Comparison of ENCODE assay signal across 21 cellular contexts in the genomic region with DNA sequence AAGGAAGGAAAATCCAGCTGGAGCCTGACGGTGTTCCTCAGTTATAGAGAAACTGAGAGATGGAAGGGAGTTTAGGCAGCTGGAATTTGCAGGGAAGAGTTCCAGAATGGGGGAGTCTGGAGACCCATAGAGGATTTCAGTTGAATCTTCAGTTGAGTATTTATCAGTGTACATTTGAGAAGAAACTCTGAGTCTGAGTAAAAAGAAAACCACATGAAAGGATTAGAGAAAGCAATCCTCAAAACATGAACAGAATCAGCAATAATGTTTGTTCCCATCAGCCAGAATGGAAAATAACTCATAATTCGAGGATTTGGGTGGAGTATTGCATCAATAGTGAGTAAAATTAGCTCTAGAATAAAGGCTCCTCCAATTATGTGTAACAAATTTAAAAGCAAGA.
DNase-seq lines count a peak whose midpoint lies in the region; ATAC-seq, FAIRE-seq and TF ChIP-seq lines count a peak whose summit lies in the region.
"Had no signal": no experiment of that assay in that cellular context is flagged by ENCODE, and none has a peak within 500 bp of the region (broad histone marks: within the 10 kb centered on the region; RNA-seq: fewer than 3 reads in every experiment).

No MANE protein-coding gene starts in this region.

- H3K79me2 ChIP-seq in OCI-LY3 (ENCODE audit: low read length) = no peaks in the 10 kb centered on the region; the same call in 1 of the 2 replicates

- H3K27ac Mint-ChIP-seq in activated CD4-positive, alpha-beta T cell treated with anti-CD3 and anti-CD28 coated beads for 36 hours = peak overlapping the region; percentile 17
- H3K27ac Mint-ChIP-seq in stimulated activated effector memory CD8-positive, alpha-beta T cell treated with anti-CD3 and anti-CD28 coated beads, Interleukin-12 subunit alpha, Interleukin-12 subunit beta, amount 100 ng/mL, for 72 hours = no peak overlapping the region
- H3K27ac Mint-ChIP-seq: CD14-positive monocyte had no signal

- H3K4me3 ChIP-seq in OCI-LY3 (ENCODE audit: low read length) (no peak overlapping the region), brain microvascular endothelial cell (ENCODE audit: low read depth, low read length) (no peak overlapping the region)
- H3K4me3 ChIP-seq: HAP-1, K562, SK-N-MC had no signal

- no peaks in the 10 kb centered on the region for H3K9me3 ChIP-seq in OCI-LY3 (ENCODE audit: insufficient read depth, low read length)
- H3K9me3 ChIP-seq: HAP-1 had no signal

- peak; percentile 27 for ATAC-seq in activated CD4-positive, alpha-beta T cell treated with anti-CD3 and anti-CD28 coated beads for 36 hours
- peak; percentile 52 for ATAC-seq in stimulated activated effector memory CD8-positive, alpha-beta T cell treated with anti-CD3 and anti-CD28 coated beads, Interleukin-12 subunit alpha, Interleukin-12 subunit beta, amount 100 ng/mL, for 72 hours
- no peak for ATAC-seq in GM21723 (IDR thresholded peaks at IDR 0.05; ENCODE audit: unreplicated experiment)
- ATAC-seq: K562 had no signal

- H3K4me1 Mint-ChIP-seq in activated CD4-positive, alpha-beta T cell treated with anti-CD3 and anti-CD28 coated beads for 36 hours = peaks cover 24% of the 10 kb centered on the region
- peaks cover 22% of the 10 kb centered on the region for H3K4me1 Mint-ChIP-seq in stimulated activated effector memory CD8-positive, alpha-beta T cell treated with anti-CD3 and anti-CD28 coated beads, Interleukin-12 subunit alpha, Interleukin-12 subunit beta, amount 100 ng/mL, for 72 hours
- H3K4me1 Mint-ChIP-seq: CD14-positive monocyte had no signal

- no peak overlapping the region for H3K9ac ChIP-seq in OCI-LY3 (ENCODE audit: low read length)

- intact Hi-C loops in activated CD4-positive, alpha-beta T cell treated with anti-CD3 and anti-CD28 coated beads for 36 hours (cut with DNase I, micrococcal nuclease) = loop anchor here (1.0 to 10.0 kb wide), 4 partner anchors 36 to 766 kb away; no protein-coding TSS in a partner anchor

- no peaks in the 10 kb centered on the region for H3K9me3 Mint-ChIP-seq in activated CD4-positive, alpha-beta T cell treated with anti-CD3 and anti-CD28 coated beads for 36 hours (ENCODE audit: low read depth)
- no peaks in the 10 kb centered on the region for H3K9me3 Mint-ChIP-seq in stimulated activated effector memory CD8-positive, alpha-beta T cell treated with anti-CD3 and anti-CD28 coated beads, Interleukin-12 subunit alpha, Interleukin-12 subunit beta, amount 100 ng/mL, for 72 hours

- no peak for TF ChIP-seq CTCF in GM13977 (IDR thresholded peaks at IDR 0.05; ENCODE audit: extremely low read depth, insufficient read depth, missing control alignments)
- no peak for TF ChIP-seq CTCF in OCI-LY3 (IDR thresholded peaks at IDR 0.05; ENCODE audit: low read depth, low read length)
- no peak for TF ChIP-seq CTCF in brain microvascular endothelial cell (IDR thresholded peaks at IDR 0.05; ENCODE audit: low read depth, low read length, missing control alignments)

- H3K27me3 ChIP-seq in OCI-LY3 (ENCODE audit: low read depth, low read length) (no peaks in the 10 kb centered on the region), brain microvascular endothelial cell (replicated peaks) (no peaks in the 10 kb centered on the region)

- no peaks in the 10 kb centered on the region for H4K20me1 ChIP-seq in OCI-LY3 (ENCODE audit: insufficient read depth, low read length)

- no peaks in the 10 kb centered on the region for H3K36me3 ChIP-seq in OCI-LY3 (replicated peaks; ENCODE audit: low read depth, low read length)
- H3K36me3 ChIP-seq in brain microvascular endothelial cell (replicated peaks) = no peaks in the 10 kb centered on the region
- H3K36me3 ChIP-seq: HAP-1 had no signal

- H3K27me3 Mint-ChIP-seq in activated CD4-positive, alpha-beta T cell treated with anti-CD3 and anti-CD28 coated beads for 36 hours = no peaks in the 10 kb centered on the region

- POLR2A ChIA-PET in activated CD4-positive, alpha-beta T cell treated with anti-CD3 and anti-CD28 coated beads for 36 hours (lab: Charles Lee) = no interaction called here

- DNase-seq in activated CD4-positive, alpha-beta T cell treated with anti-CD3 and anti-CD28 coated beads for 36 hours = no peak
- no peak for DNase-seq in activated CD4-positive, alpha-beta T cell treated with anti-CD3 and anti-CD28 coated beads, Interleukin-2, amount 50 U/mL, for 1 hour
- peak; percentile 23 for DNase-seq in GM13977 (ENCODE audit: low spot score)
- no peak for DNase-seq in stimulated activated effector memory CD8-positive, alpha-beta T cell treated with anti-CD3 and anti-CD28 coated beads, Interleukin-12 subunit alpha, Interleukin-12 subunit beta, amount 100 ng/mL, for 72 hours (ENCODE audit: low spot score in 2 of 2)
- DNase-seq in H54 (ENCODE audit: insufficient read length, low spot score) = no peak
- DNase-seq in brain microvascular endothelial cell = no peak
- DNase-seq: GF-D8, NCI-H1105, NCI-H2081, NCI-H510A, NCI-H748 treated with DMSO at 0.1 percent for 48 hours, OCI-M1, Right ventricle myocardium superior had no signal

- H3K4me2 ChIP-seq in OCI-LY3 (ENCODE audit: low read length) = peak overlapping the region; percentile 56

- H3K4me1 ChIP-seq in OCI-LY3 (ENCODE audit: low read length) = peaks cover 45% of the 10 kb centered on the region
- H3K4me1 ChIP-seq: HAP-1 had no signal

- H3K27ac ChIP-seq in OCI-LY3 (ENCODE audit: low read length) (no peak overlapping the region), brain microvascular endothelial cell (no peak overlapping the region)
- H3K27ac ChIP-seq: 22Rv1, SK-N-MC had no signal

- CTCF ChIA-PET in activated CD4-positive, alpha-beta T cell treated with anti-CD3 and anti-CD28 coated beads for 36 hours (lab: Charles Lee) = interaction anchor here (1.1 kb wide), 1 partner anchor 9 kb away, joined by 5 read pairs; no protein-coding TSS in a partner anchor

- no peak for FAIRE-seq in H54 (lab: Jason Lieb, UNC)
- FAIRE-seq: GM12891, K562 had no signal

- H3K4me3 Mint-ChIP-seq in activated CD4-positive, alpha-beta T cell treated with anti-CD3 and anti-CD28 coated beads for 36 hours = no peak overlapping the region
- H3K4me3 Mint-ChIP-seq in stimulated activated effector memory CD8-positive, alpha-beta T cell treated with anti-CD3 and anti-CD28 coated beads, Interleukin-12 subunit alpha, Interleukin-12 subunit beta, amount 100 ng/mL, for 72 hours = no peak overlapping the region
- H3K4me3 Mint-ChIP-seq: CD14-positive monocyte had no signal

- in situ Hi-C loops in GM13977 (cut with MboI; ENCODE audit: low pct_unique_long_range_greater_than_20kb, low sequenced_read_pairs, unreplicated experiment) (no loop called here), brain microvascular endothelial cell (cut with HindIII; ENCODE audit: low pct_ligation_motif_present, low sequenced_read_pairs) (no loop called here)

- H3K36me3 Mint-ChIP-seq in activated CD4-positive, alpha-beta T cell treated with anti-CD3 and anti-CD28 coated beads for 36 hours (ENCODE audit: low read depth) = no peaks in the 10 kb centered on the region
- no peaks in the 10 kb centered on the region for H3K36me3 Mint-ChIP-seq in stimulated activated effector memory CD8-positive, alpha-beta T cell treated with anti-CD3 and anti-CD28 coated beads, Interleukin-12 subunit alpha, Interleukin-12 subunit beta, amount 100 ng/mL, for 72 hours
- H3K36me3 Mint-ChIP-seq: CD14-positive monocyte had no signal

- TF ChIP-seq POLR2A in H54 (IDR thresholded peaks at IDR 0.05; ENCODE audit: low read depth, low read length) = no peak

- H2AFZ ChIP-seq in OCI-LY3 (ENCODE audit: low read depth, low read length) = no peak overlapping the region
